Comparison of ENCODE assay signal across 8 cellular contexts in the genomic region with DNA sequence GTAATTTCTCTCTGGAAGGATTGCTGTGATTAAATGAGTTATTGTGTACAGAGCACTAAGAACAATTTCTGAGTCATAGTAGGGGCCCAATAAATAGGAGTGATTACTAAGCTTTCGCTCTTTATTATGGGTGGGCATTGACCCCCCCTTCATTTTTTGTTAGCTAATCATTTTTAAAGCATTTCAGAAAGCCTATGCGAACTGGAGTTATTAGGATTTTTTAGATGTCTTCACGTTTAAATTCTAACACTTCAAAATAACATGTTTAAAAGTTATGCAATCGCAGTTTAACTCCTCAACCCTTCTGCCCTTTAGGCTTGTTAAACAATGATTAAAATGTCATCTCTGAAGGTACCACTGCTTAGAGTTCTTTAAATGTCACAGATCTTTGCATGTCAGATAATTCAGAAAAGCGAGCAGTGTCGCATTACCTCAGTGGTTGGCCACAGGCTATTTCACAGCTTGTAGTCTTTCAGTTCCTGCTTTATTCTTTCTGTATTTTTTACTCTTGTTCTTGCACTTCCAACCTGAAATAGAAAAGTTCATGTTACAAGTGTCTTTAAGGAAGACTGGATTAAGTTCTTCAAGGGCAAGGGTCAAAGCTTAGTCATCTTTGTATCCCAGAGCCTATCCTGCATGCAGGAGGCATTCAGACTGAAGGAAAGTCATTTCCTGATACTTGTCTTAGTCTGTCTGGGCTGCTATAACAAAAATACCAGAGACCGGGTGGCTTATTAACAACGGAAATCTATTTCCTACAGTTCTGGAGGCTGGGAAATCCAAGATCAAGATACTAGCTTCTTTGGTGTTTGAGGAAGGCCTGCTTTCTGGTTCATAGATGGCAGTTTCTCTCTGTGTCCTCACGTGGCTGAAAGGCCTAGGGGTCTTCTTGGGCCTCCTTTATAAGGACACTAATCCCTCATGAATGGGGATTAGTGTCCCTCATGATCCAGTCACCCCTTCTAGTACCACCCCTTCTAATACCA.
DNase-seq lines count a peak whose midpoint lies in the region; ATAC-seq and TF ChIP-seq lines count a peak whose summit lies in the region.

No MANE protein-coding gene starts in this region.

- H3K9me3 ChIP-seq in duodenal mucosa (ENCODE audit: control insufficient read depth in 1 of 2, low read length in 2 of 2) = no peaks in the 10 kb centered on the region
- H3K9me3 ChIP-seq in psoas muscle = no peaks in the 10 kb centered on the region

- H3K4me1 ChIP-seq in duodenal mucosa (ENCODE audit: control insufficient read depth in 1 of 2, insufficient read depth in 2 of 2, low read length in 2 of 2) (peaks cover 39 to 64% of the 10 kb centered on the region in 2 donors), psoas muscle (peaks cover 63% of the 10 kb centered on the region)

- no peak for TF ChIP-seq CTCF in GM06990 (IDR thresholded peaks at IDR 0.05; ENCODE audit: insufficient read depth, low read length, poor library complexity, severe bottlenecking)
- TF ChIP-seq CTCF in psoas muscle (IDR thresholded peaks at IDR 0.05) = no peak

- DNase-seq in GM06990 (ENCODE audit: extremely low read depth, insufficient read length) = peak; percentile 63
- DNase-seq in HS-27A (ENCODE audit: low read depth) = peak; percentile 68
- no peak for DNase-seq in psoas muscle
- no peak for DNase-seq in HuH-7.5 (ENCODE audit: low spot score)
- DNase-seq in cortex of kidney (lab: John Stamatoyannopoulos, UW) = no peak
- no peak for DNase-seq in NCI-H146 treated with DMSO at 0.1 percent for 48 hours (lab: John Stamatoyannopoulos, UW; ENCODE audit: unreplicated experiment)

- peak overlapping the region; percentile 0 to 1 for H3K9ac ChIP-seq in duodenal mucosa (ENCODE audit: low read depth in 1 of 2, low read length in 2 of 2)

- 55 to 80% (median 58%) methylated on average over 9 of the region's 9 CpGs for whole genome bisulfite sequencing in psoas muscle, 3 donors

- H3K36me3 ChIP-seq in GM06990 (ENCODE audit: control insufficient read depth, insufficient read depth, low read length) (no peaks in the 10 kb centered on the region), duodenal mucosa (ENCODE audit: control insufficient read depth in 1 of 2, insufficient read depth in 2 of 2, low read length in 2 of 2) (no peaks in the 10 kb centered on the region), psoas muscle (ENCODE audit: insufficient read depth in 1 of 2, low read depth in 1 of 2) (no peaks in the 10 kb centered on the region)

- H3K27me3 ChIP-seq in GM06990 (replicated peaks; ENCODE audit: control insufficient read depth, insufficient read depth, low read length) = no peaks in the 10 kb centered on the region
- no peaks in the 10 kb centered on the region for H3K27me3 ChIP-seq in duodenal mucosa (ENCODE audit: control insufficient read depth in 1 of 2, insufficient read depth in 2 of 2, low read length in 2 of 2)
- H3K27me3 ChIP-seq in psoas muscle (ENCODE audit: insufficient read depth in 3 of 3, low read length in 2 of 3) = no peaks in the 10 kb centered on the region

- H3K4me3 ChIP-seq in GM06990 (replicated peaks; ENCODE audit: low read depth, low read length) = peak overlapping the region; percentile 16
- no peak overlapping the region for H3K4me3 ChIP-seq in duodenal mucosa (ENCODE audit: low read depth in 1 of 2, low read length in 2 of 2)
- no peak overlapping the region for H3K4me3 ChIP-seq in psoas muscle

- ATAC-seq in GM21529 (IDR thresholded peaks at IDR 0.05; ENCODE audit: unreplicated experiment) = peak; percentile 76
- peak; percentile 38 to 60 (median 48) for ATAC-seq in psoas muscle

- H3K27ac ChIP-seq in duodenal mucosa (ENCODE audit: low read depth, low read length) (no peak overlapping the region), psoas muscle (peak overlapping the region; percentile 79)

- intact Hi-C loops in psoas muscle (cut with DNase I) = no loop called here

Comparison
In these comparisons a context has a peak if more than half of its experiments do, and no peak if none do; other contexts are left out.
1. DNase-seq: peak in GM06990 (single experiment) and HS-27A (single experiment); none in psoas muscle (0 of 2), HuH-7.5 (single experiment), cortex of kidney (single experiment) and NCI-H146 treated with DMSO at 0.1 percent for 48 hours (single experiment).